In the genomic region with DNA sequence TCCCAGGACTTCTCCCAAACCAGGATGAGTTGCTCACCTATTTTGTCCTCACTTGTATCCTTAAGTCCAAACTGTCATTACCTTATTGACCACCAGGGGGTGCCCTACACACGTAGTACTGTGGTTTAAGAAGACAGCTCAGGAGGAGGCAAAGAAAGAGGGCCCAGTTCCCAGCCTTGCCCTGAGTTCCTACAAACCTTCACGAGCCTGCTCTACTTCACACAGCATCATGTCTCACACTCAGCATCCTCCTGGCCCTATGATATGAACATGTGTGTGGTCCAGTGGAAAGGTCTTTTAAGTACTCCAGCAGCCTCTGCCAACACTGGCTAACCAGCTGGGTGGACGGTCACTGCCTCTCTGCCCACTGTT, we compare ENCODE assay signal across 8 cellular contexts. TPM values are rescaled to one million over a fixed set of nuclear protein-coding genes. Genes with fewer than 3 reads are reported as not detected.
DNase-seq lines count a peak whose midpoint lies in the region; ATAC-seq and TF ChIP-seq lines count a peak whose summit lies in the region.

No MANE protein-coding gene starts in this region.

- no peak overlapping the region for H3K4me3 ChIP-seq in SJSA1
- H3K4me3 ChIP-seq in foreskin fibroblast (ENCODE audit: low read depth in 1 of 2, low read length in 2 of 2): no peak overlapping the region
- H3K4me3 ChIP-seq in thyroid gland (replicated peaks in 1 of 3): no peak overlapping the region

- TF ChIP-seq CTCF in foreskin fibroblast (IDR thresholded peaks at IDR 0.05; ENCODE audit: low read depth, low read length) (peak; percentile 66), omental fat pad (IDR thresholded peaks at IDR 0.05) (peak in 2 of 3 donors; percentile 53 to 55), thyroid gland (IDR thresholded peaks at IDR 0.05) (peak; percentile 43 to 92 (median 85))

- peaks cover 5% of the 10 kb centered on the region for H3K36me3 ChIP-seq in SJSA1
- no peaks in the 10 kb centered on the region for H3K36me3 ChIP-seq in thyroid gland

- WGBS in thyroid gland, 2 donors: 22 to 27% methylated on average over 3 of the region's 3 CpGs

- H3K27ac ChIP-seq in SJSA1 (no peak overlapping the region), thyroid gland (no peak overlapping the region)

- DNase-seq in GF-D8 (lab: John Stamatoyannopoulos, UW): peak; percentile 77
- DNase-seq in NCI-H1048 (lab: John Stamatoyannopoulos, UW): peak; percentile 86
- peak; percentile 86 to 93 for DNase-seq in SJSA1 (ENCODE audit: low read depth in 1 of 2, low spot score in 2 of 2)
- peak; percentile 62 for DNase-seq in activated effector memory CD4-positive, alpha-beta T cell treated with Interleukin-2 at 50 U/mL for 16 hours
- peak; percentile 83 to 95 for DNase-seq in foreskin fibroblast
- peak; percentile 100 for DNase-seq in omental fat pad (ENCODE audit: low spot score)
- peak; percentile 89 to 91 for DNase-seq in thyroid gland

- H3K4me1 ChIP-seq in SJSA1 (replicated peaks) (peaks cover 11% of the 10 kb centered on the region), thyroid gland (peaks cover 15 to 19% of the 10 kb centered on the region in 2 donors)

- ATAC-seq in omental fat pad (ENCODE audit: low FRiP score): peak; percentile 61
- ATAC-seq in GM18909 (IDR thresholded peaks at IDR 0.05; ENCODE audit: poor library complexity, unreplicated experiment): no peak

- H3K9me3 ChIP-seq in SJSA1 (replicated peaks): no peaks in the 10 kb centered on the region
- H3K9me3 ChIP-seq in thyroid gland: no peaks in the 10 kb centered on the region

- intact Hi-C loops in thyroid gland (cut with DNase I): loop anchor here (5.0 kb wide), 2 partner anchors 115 to 160 kb away; no protein-coding TSS in a partner anchor

- no peak for TF ChIP-seq POLR2A in thyroid gland (IDR thresholded peaks at IDR 0.05)

- H3K27me3 ChIP-seq in SJSA1 (replicated peaks) (no peaks in the 10 kb centered on the region), thyroid gland (no peaks in the 10 kb centered on the region)

RNA-seq across cellular contexts. Expression of a gene that starts 8.1 kb away (rescaled TPM):
- 4.7 and 10.2 TPM in 2 replicates for total RNA-seq in SJSA1 (2014; rRNA removed; shearing (Covaris generic))
- total RNA-seq in omental fat pad (1 to 10 TPM; 2.5 to 3.8 (median 3.2) TPM), thyroid gland (10 to 100 TPM in 1 of 4 donors, 1 to 10 TPM in 3; 5.1 to 10.0 (median 8.7) TPM)

RNA-seq across cellular contexts. Expression of a gene that starts 8.4 kb away (rescaled TPM):
- total RNA-seq in SJSA1 (2014; rRNA removed; shearing (Covaris generic)): 6.5 and 6.9 TPM in 2 replicates
- total RNA-seq in omental fat pad (10 to 100 TPM; 11.4 to 20.5 (median 13.8) TPM), thyroid gland (10 to 100 TPM; 29.9 to 61.1 (median 44.8) TPM)

RNA-seq across cellular contexts. Expression of a gene that starts 11.0 kb away (rescaled TPM):
- 5.5 and 10.1 TPM in 2 replicates for total RNA-seq in SJSA1 (2014; rRNA removed; shearing (Covaris generic))
- 10 to 100 TPM in 3 of 4 donors, 1 to 10 TPM in 1; 9.9 to 15.0 (median 11.9) TPM for total RNA-seq in omental fat pad
- total RNA-seq in thyroid gland: 10 to 100 TPM; 11.1 to 23.9 (median 15.8) TPM

RNA-seq across cellular contexts. Expression of a gene that starts 15.6 kb away (rescaled TPM):
- 3.5 and 6.0 TPM in 2 replicates for total RNA-seq in SJSA1 (2014; rRNA removed; shearing (Covaris generic))
- total RNA-seq in omental fat pad (10 to 100 TPM in 3 of 4 donors, 1 to 10 TPM in 1; 9.8 to 15.2 (median 11.0) TPM), thyroid gland (10 to 100 TPM; 11.2 to 23.2 (median 20.7) TPM)

RNA-seq across cellular contexts. Expression of a gene that starts 22.4 kb away (rescaled TPM):
- total RNA-seq in SJSA1 (2014; rRNA removed; shearing (Covaris generic)): 137 and 183 TPM in 2 replicates
- total RNA-seq in omental fat pad (100 to 1,000 TPM in 2 of 4 donors, 10 to 100 TPM in 2; 55.2 to 132 (median 86.1) TPM), thyroid gland (100 to 1,000 TPM in 1 of 4 donors, 10 to 100 TPM in 3; 68.4 to 115 (median 85.7) TPM)
